In genomic region chr7:116578526-116578925, GRCh38 we compare ENCODE assay signal across 18 cellular contexts.
"Had no signal": no experiment of that assay in that cellular context is flagged by ENCODE, and none has a peak within 500 bp of the region (broad histone marks: within the 10 kb centered on the region; RNA-seq: fewer than 3 reads in every experiment).

No MANE protein-coding gene starts in this region.

- H3K9me3 ChIP-seq: left lung had no signal

- H3K4me3 ChIP-seq: coronary artery, left lung, tibial nerve had no signal

- H3K36me3 ChIP-seq: left lung, tibial nerve, WERI-Rb-1 had no signal

- DNase-seq: activated CD4-positive, alpha-beta T cell treated with anti-CD3 and anti-CD28 coated beads, Interleukin-2, amount 50 U/mL, for 4 hours; activated T-cell treated with anti-CD3 and anti-CD28 coated beads for 4 hours; central memory CD4-positive, alpha-beta T cell; foreskin melanocyte; glutamatergic neuron; hippocampal formation; left lung; midbrain; nephron progenitor cell; nucleus accumbens; retina; T-helper 2 cell; WERI-Rb-1 had no signal

- H3K9me3 Mint-ChIP-seq: brain; stimulated activated naive CD8-positive, alpha-beta T cell treated with anti-CD3 and anti-CD28 coated beads, Interleukin-15, Interleukin-2, amounts not matched to agents 100 ng/mL and 50 ng/mL, for 24 hours had no signal

- H3K27ac Mint-ChIP-seq: activated naive CD8-positive, alpha-beta T cell; brain; nephron progenitor cell; stimulated activated naive CD8-positive, alpha-beta T cell treated with anti-CD3 and anti-CD28 coated beads, Interleukin-15, Interleukin-2, amounts not matched to agents 100 ng/mL and 50 ng/mL, for 24 hours had no signal

- H3K4me3 Mint-ChIP-seq: activated naive CD8-positive, alpha-beta T cell; brain; nephron progenitor cell; stimulated activated naive CD8-positive, alpha-beta T cell treated with anti-CD3 and anti-CD28 coated beads, Interleukin-15, Interleukin-2, amounts not matched to agents 100 ng/mL and 50 ng/mL, for 24 hours had no signal

- H3K4me1 Mint-ChIP-seq: nephron progenitor cell had no signal

- H3K36me3 Mint-ChIP-seq: brain had no signal

- ATAC-seq: left lung had no signal

- H3K27me3 ChIP-seq: left lung, tibial nerve had no signal

- H3K27ac ChIP-seq: WERI-Rb-1 had no signal

- H3K27me3 Mint-ChIP-seq: brain; stimulated activated naive CD8-positive, alpha-beta T cell treated with anti-CD3 and anti-CD28 coated beads, Interleukin-15, Interleukin-2, amounts not matched to agents 100 ng/mL and 50 ng/mL, for 24 hours had no signal
